In genomic region chr2:31859959-31860358, GRCh38 we compare ENCODE assay signal across 21 cellular contexts.
"Had no signal": no experiment of that assay in that cellular context is flagged by ENCODE, and none has a peak within 500 bp of the region (broad histone marks: within the 10 kb centered on the region; RNA-seq: fewer than 3 reads in every experiment).

No MANE protein-coding gene starts in this region.

- H3K79me2 ChIP-seq: hepatocyte had no signal

- H3K27me3 ChIP-seq: esophagus muscularis mucosa, hepatocyte, right lobe of liver, spleen, testis had no signal

- H2AFZ ChIP-seq: hepatocyte had no signal

- DNase-seq: effector memory CD4-positive, alpha-beta T cell; foreskin melanocyte; head of caudate nucleus; left colon; naive thymus-derived CD4-positive, alpha-beta T cell; nephron progenitor cell; psoas muscle; retina; right lobe of liver; spleen; stimulated activated CD4-positive, alpha-beta T cell treated with anti-CD3 and anti-CD28 coated beads, Interleukin-15, amount 100 ng/mL, for 24 hours; stimulated activated CD4-positive, alpha-beta T cell treated with anti-CD3 and anti-CD28 coated beads, Interleukin-1b, Interleukin-23, amount 100 ng/mL, for 48 hours; stimulated activated CD4-positive, alpha-beta T cell treated with anti-CD3 and anti-CD28 coated beads, Interleukin-4, amount 100 ng/mL, for 24 hours; stimulated activated naive CD8-positive, alpha-beta T cell treated with anti-CD3 and anti-CD28 coated beads, Interleukin-15, amount 100 ng/mL, for 72 hours; testis; trophoblast cell had no signal

- H3K27ac Mint-ChIP-seq: naive thymus-derived CD4-positive, alpha-beta T cell; nephron progenitor cell; stimulated activated memory B cell treated with anti-CD40 and anti-IgM and Interleukin-4, amounts not matched to agents 10 μg/mL and 1 μg/mL and 100 μg/mL, for 72 hours; stimulated activated naive CD8-positive, alpha-beta T cell treated with anti-CD3 and anti-CD28 coated beads, Interleukin-15, amount 100 ng/mL, for 72 hours had no signal

- H3K9me3 ChIP-seq: esophagus muscularis mucosa, psoas muscle, right lobe of liver, spleen, testis had no signal

- FAIRE-seq: endometrium had no signal

- H3K4me3 ChIP-seq: esophagus muscularis mucosa, hepatocyte, psoas muscle, right lobe of liver, spleen, testis had no signal

- H3K27ac ChIP-seq: epithelial cell of prostate, esophagus muscularis mucosa, hepatocyte, psoas muscle, right lobe of liver, spleen, testis had no signal

- H3K4me2 ChIP-seq: hepatocyte had no signal

- H3K9me3 Mint-ChIP-seq: naive thymus-derived CD4-positive, alpha-beta T cell; nephron progenitor cell; stimulated activated memory B cell treated with anti-CD40 and anti-IgM and Interleukin-4, amounts not matched to agents 10 μg/mL and 1 μg/mL and 100 μg/mL, for 72 hours; stimulated activated naive CD8-positive, alpha-beta T cell treated with anti-CD3 and anti-CD28 coated beads, Interleukin-15, amount 100 ng/mL, for 72 hours had no signal

- H3K4me1 Mint-ChIP-seq: naive thymus-derived CD4-positive, alpha-beta T cell; nephron progenitor cell; stimulated activated memory B cell treated with anti-CD40 and anti-IgM and Interleukin-4, amounts not matched to agents 10 μg/mL and 1 μg/mL and 100 μg/mL, for 72 hours; stimulated activated naive CD8-positive, alpha-beta T cell treated with anti-CD3 and anti-CD28 coated beads, Interleukin-15, amount 100 ng/mL, for 72 hours had no signal

- H3K27me3 Mint-ChIP-seq: naive thymus-derived CD4-positive, alpha-beta T cell; stimulated activated memory B cell treated with anti-CD40 and anti-IgM and Interleukin-4, amounts not matched to agents 10 μg/mL and 1 μg/mL and 100 μg/mL, for 72 hours; stimulated activated naive CD8-positive, alpha-beta T cell treated with anti-CD3 and anti-CD28 coated beads, Interleukin-15, amount 100 ng/mL, for 72 hours had no signal

- H3K36me3 ChIP-seq: right lobe of liver had no signal

- H3K4me1 ChIP-seq: esophagus muscularis mucosa, psoas muscle, right lobe of liver, spleen, testis had no signal

- H3K4me3 Mint-ChIP-seq: naive thymus-derived CD4-positive, alpha-beta T cell; nephron progenitor cell; stimulated activated memory B cell treated with anti-CD40 and anti-IgM and Interleukin-4, amounts not matched to agents 10 μg/mL and 1 μg/mL and 100 μg/mL, for 72 hours; stimulated activated naive CD8-positive, alpha-beta T cell treated with anti-CD3 and anti-CD28 coated beads, Interleukin-15, amount 100 ng/mL, for 72 hours had no signal
